ENCODE assay signal across 37 cellular contexts in the genomic region with DNA sequence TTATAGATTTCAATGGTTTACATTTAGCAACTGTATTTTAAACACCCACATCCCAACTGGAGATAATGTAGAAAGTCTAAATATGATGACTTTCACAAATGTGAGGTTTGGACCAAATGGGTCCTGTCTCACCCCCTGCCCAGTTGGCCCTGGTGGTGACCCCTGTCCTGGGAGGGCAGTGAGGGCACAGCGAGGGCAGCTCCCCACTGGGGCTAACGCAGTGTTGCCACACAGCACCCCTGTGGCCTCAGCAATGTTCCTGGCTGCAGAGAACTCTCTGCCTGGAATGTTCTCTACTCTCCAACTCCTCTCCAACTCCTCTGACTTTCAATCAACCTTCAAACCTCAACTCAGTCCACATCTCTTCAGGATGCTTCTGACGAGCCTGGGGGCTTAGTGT. TPM values are rescaled to one million over a fixed set of nuclear protein-coding genes. Genes with fewer than 3 reads are reported as not detected.
"Had no signal": no experiment of that assay in that cellular context is flagged by ENCODE, and none has a peak within 500 bp of the region (broad histone marks: within the 10 kb centered on the region; RNA-seq: fewer than 3 reads in every experiment).

No MANE protein-coding gene starts in this region.

- ATAC-seq: activated CD8-positive, alpha-beta T cell treated with anti-CD3 and anti-CD28 coated beads for 36 hours; activated naive CD4-positive, alpha-beta T cell treated with anti-CD3 and anti-CD28 coated beads, Interleukin-2, amount 50 U/mL, for 72 hours; activated T-cell treated with anti-CD3 and anti-CD28 coated beads, Interleukin-2, amount 50 U/mL, for 4 hours; activated T-cell treated with anti-CD3 and anti-CD28 coated beads, Interleukin-2, amount 50 U/mL, for 72 hours; activated T-helper 17 cell treated with anti-CD3 and anti-CD28 coated beads, Interleukin-2, amount 50 U/mL, for 72 hours; body of pancreas had no signal

- FAIRE-seq: astrocyte, TTC549 had no signal

- H3K9me3 ChIP-seq: adrenal gland, body of pancreas, breast epithelium had no signal

- H3K4me3 ChIP-seq: adrenal gland, body of pancreas, breast epithelium had no signal

- H3K27me3 ChIP-seq: adrenal gland, body of pancreas, brain microvascular endothelial cell, breast epithelium had no signal

- H3K36me3 ChIP-seq: adrenal gland, brain microvascular endothelial cell, breast epithelium had no signal

- DNase-seq: activated B cell treated with CpG ODN at 0.5 μM for 24 hours; activated CD4-positive, alpha-beta memory T cell treated with anti-CD3 and anti-CD28 coated beads for 36 hours; activated CD4-positive, alpha-beta T cell treated with anti-CD3 and anti-CD28 coated beads for 4 hours; activated CD4-positive, alpha-beta T cell treated with anti-CD3 and anti-CD28 coated beads, Interleukin-2, amount 10 ng/mL, durations not matched to agents 24 days and 14 days; activated CD4-positive, alpha-beta T cell treated with anti-CD3 and anti-CD28 coated beads, Interleukin-2, amount 50 U/mL, for 1 hour; activated CD4-positive, alpha-beta T cell treated with anti-CD3 and anti-CD28 coated beads, Interleukin-2, amount 50 U/mL, for 4 hours; activated CD4-positive, CD25-positive, alpha-beta regulatory T cell treated with anti-CD3 and anti-CD28 coated beads, Interleukin-2, amount 50 U/mL, for 72 hours; activated CD8-positive, alpha-beta memory T cell treated with anti-CD3 and anti-CD28 coated beads, Interleukin-2, amount 50 U/mL, for 4 hours; activated CD8-positive, alpha-beta T cell treated with anti-CD3 and anti-CD28 coated beads for 36 hours; activated effector memory CD4-positive, alpha-beta T cell treated with anti-CD3 and anti-CD28 coated beads, Interleukin-2, amount 50 U/mL, for 16 hours; activated gamma-delta T cell treated with Interleukin-2 at 50 U/mL for 16 hours; activated naive CD4-positive, alpha-beta T cell; activated naive CD4-positive, alpha-beta T cell treated with anti-CD3 and anti-CD28 coated beads for 36 hours; activated naive CD4-positive, alpha-beta T cell treated with anti-CD3 and anti-CD28 coated beads, Interleukin-2, amount 50 U/mL, for 16 hours; activated naive CD8-positive, alpha-beta T cell treated with anti-CD3 and anti-CD28 coated beads for 36 hours; activated T-cell treated with anti-CD3 and anti-CD28 coated beads for 4 hours; activated T-cell treated with anti-CD3 and anti-CD28 coated beads, Interleukin-2, amount 50 U/mL, for 1 hour; activated T-cell treated with anti-CD3 and anti-CD28 coated beads, Interleukin-2, amount 50 U/mL, for 4 hours; activated T-cell treated with anti-CD3 and anti-CD28 coated beads, Interleukin-2, amount 50 U/mL, for 72 hours; amniotic stem cell; aorta; brain microvascular endothelial cell; central memory CD4-positive, alpha-beta T cell; T-helper 1 cell; T-helper 2 cell; T-helper 9 cell had no signal

- H3K4me1 ChIP-seq: breast epithelium had no signal

- H3K27ac ChIP-seq: body of pancreas, brain microvascular endothelial cell, breast epithelium, VCaP had no signal

RNA-seq across cellular contexts. Expression of a gene that starts 25.9 kb away (rescaled TPM):
- total RNA-seq: activated B cell treated with CpG ODN at 0.5 μM for 24 hours; activated CD4-positive, alpha-beta memory T cell treated with anti-CD3 and anti-CD28 coated beads for 36 hours; activated CD4-positive, alpha-beta T cell treated with anti-CD3 and anti-CD28 coated beads, Interleukin-2, amount 10 ng/mL, durations not matched to agents 24 days and 14 days; activated CD8-positive, alpha-beta memory T cell treated with anti-CD3 and anti-CD28 coated beads for 36 hours; activated CD8-positive, alpha-beta T cell treated with anti-CD3 and anti-CD28 coated beads for 36 hours; activated naive CD4-positive, alpha-beta T cell treated with anti-CD3 and anti-CD28 coated beads for 36 hours; activated naive CD4-positive, alpha-beta T cell treated with anti-CD3 and anti-CD28 coated beads, Interleukin-2, amount 50 U/mL, for 72 hours; activated naive CD8-positive, alpha-beta T cell treated with anti-CD3 and anti-CD28 coated beads for 36 hours; activated T-cell treated with anti-CD3 and anti-CD28 coated beads, Interleukin-2, amount 50 U/mL, for 4 hours; activated T-cell treated with anti-CD3 and anti-CD28 coated beads, Interleukin-2, amount 50 U/mL, for 72 hours; activated T-helper 1 cell treated with anti-CD3 and anti-CD28 coated beads, Interleukin-12 subunit alpha, Interleukin-12 subunit beta, Interleukin-2, Interleukin-4 antibody, amounts not matched to agents 30 ng/mL and 10 ng/mL and 1 ng/mL, durations not matched to agents 14 hours and 24 hours and 36 hours; activated T-helper 17 cell treated with anti-CD3 and anti-CD28 coated beads, Interleukin-2, amount 50 U/mL, for 72 hours; adrenal gland; aorta; astrocyte; body of pancreas; breast epithelium; cardiac septum had no signal
- polyA plus RNA-seq: adrenal gland, aorta had no signal

RNA-seq across cellular contexts. Expression of a gene that starts 42.1 kb away (rescaled TPM):
- total RNA-seq: activated B cell treated with CpG ODN at 0.5 μM for 24 hours; activated CD4-positive, alpha-beta memory T cell treated with anti-CD3 and anti-CD28 coated beads for 36 hours; activated CD4-positive, alpha-beta T cell treated with anti-CD3 and anti-CD28 coated beads, Interleukin-2, amount 10 ng/mL, durations not matched to agents 24 days and 14 days; activated CD8-positive, alpha-beta memory T cell treated with anti-CD3 and anti-CD28 coated beads for 36 hours; activated CD8-positive, alpha-beta T cell treated with anti-CD3 and anti-CD28 coated beads for 36 hours; activated naive CD4-positive, alpha-beta T cell treated with anti-CD3 and anti-CD28 coated beads for 36 hours; activated naive CD4-positive, alpha-beta T cell treated with anti-CD3 and anti-CD28 coated beads, Interleukin-2, amount 50 U/mL, for 72 hours; activated naive CD8-positive, alpha-beta T cell treated with anti-CD3 and anti-CD28 coated beads for 36 hours; activated T-cell treated with anti-CD3 and anti-CD28 coated beads, Interleukin-2, amount 50 U/mL, for 4 hours; activated T-helper 1 cell treated with anti-CD3 and anti-CD28 coated beads, Interleukin-12 subunit alpha, Interleukin-12 subunit beta, Interleukin-2, Interleukin-4 antibody, amounts not matched to agents 30 ng/mL and 10 ng/mL and 1 ng/mL, durations not matched to agents 14 hours and 24 hours and 36 hours; activated T-helper 17 cell treated with anti-CD3 and anti-CD28 coated beads, Interleukin-2, amount 50 U/mL, for 72 hours; astrocyte had no signal
